Comparison of ENCODE assay signal across 11 cellular contexts in the genomic region with DNA sequence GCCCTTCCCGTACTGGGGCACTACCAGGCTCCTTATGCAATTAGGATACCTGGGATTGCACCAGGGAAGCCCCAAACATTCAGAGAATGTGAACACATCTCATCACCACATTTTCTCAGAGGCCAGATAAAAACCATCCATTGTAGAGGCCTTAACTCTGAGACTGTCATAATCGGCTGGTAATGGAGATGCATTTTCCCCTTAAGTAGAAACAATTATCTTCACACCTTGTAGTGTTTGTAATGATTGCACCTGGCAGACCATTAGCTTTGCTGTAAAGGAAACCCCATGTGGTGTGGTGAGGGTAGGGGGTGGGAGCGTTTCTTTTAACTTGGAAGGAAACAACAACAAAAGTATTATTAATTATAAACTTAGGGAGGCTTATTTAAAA.
DNase-seq lines count a peak whose midpoint lies in the region; ATAC-seq and TF ChIP-seq lines count a peak whose summit lies in the region.
"Had no signal": no experiment of that assay in that cellular context is flagged by ENCODE, and none has a peak within 500 bp of the region (broad histone marks: within the 10 kb centered on the region; RNA-seq: fewer than 3 reads in every experiment).

No MANE protein-coding gene starts in this region.

- no peaks in the 10 kb centered on the region for H3K4me1 ChIP-seq in A673 (ENCODE audit: insufficient read depth, low read length, poor library complexity, severe bottlenecking)

- H3K4me3 ChIP-seq in coronary artery (no peak overlapping the region), skin epidermis (no peak overlapping the region), A673 (ENCODE audit: low read depth, low read length, poor library complexity, severe bottlenecking) (no peak overlapping the region)

- no peak overlapping the region for H3K27ac ChIP-seq in coronary artery
- H3K27ac ChIP-seq in skin epidermis = peak overlapping the region in 12 of 21 experiments; percentile 4 to 71 (median 40)
- no peak overlapping the region for H3K27ac ChIP-seq in A673 (ENCODE audit: low read depth, low read length, poor library complexity, severe bottlenecking)

- intact Hi-C loops in A673 (cut with micrococcal nuclease; ENCODE audit: unreplicated experiment) = no loop called here

- H3K36me3 ChIP-seq in A673 (ENCODE audit: insufficient read depth, low read length, poor library complexity, severe bottlenecking) = no peaks in the 10 kb centered on the region

- no peaks in the 10 kb centered on the region for H3K27me3 ChIP-seq in A673 (replicated peaks; ENCODE audit: insufficient read depth, low read depth, low read length, poor library complexity)

- no peak for TF ChIP-seq CTCF in coronary artery (IDR thresholded peaks at IDR 0.05)
- no peak for TF ChIP-seq CTCF in A673 (conservative IDR thresholded peaks at IDR 0.05; ENCODE audit: low read depth, low read length)

- BruUV-seq in A673 (replicated peaks; lab: Mats Ljungman, UMichigan) = no TSS peak

- POLR2A ChIA-PET in A673 (lab: Charles Lee; ENCODE audit: low non-redundant PET) = no interaction called here

- CTCF ChIA-PET in A673 (lab: Charles Lee) = no interaction called here

- peak; percentile 38 for DNase-seq in activated CD8-positive, alpha-beta memory T cell treated with anti-CD3 and anti-CD28 coated beads for 24 hours
- no peak for DNase-seq in activated CD8-positive, alpha-beta memory T cell treated with anti-CD3 and anti-CD28 coated beads, Interleukin-2, amount 50 U/mL, for 4 hours
- DNase-seq in NCI-H748 (lab: John Stamatoyannopoulos, UW; ENCODE audit: unreplicated experiment) (peak; percentile 80), coronary artery (ENCODE audit: low spot score) (peak; percentile 21), A673 (ENCODE audit: low spot score) (no peak), NCI-H1092 (lab: John Stamatoyannopoulos, UW) (no peak)
- DNase-seq: H7, KG1, NCI-H2171 treated with DMSO at 0.1 percent for 48 hours had no signal

- ATAC-seq in GM21825 (IDR thresholded peaks at IDR 0.05; ENCODE audit: unreplicated experiment) = no peak

- no peaks in the 10 kb centered on the region for H3K9me3 ChIP-seq in A673 (ENCODE audit: low read depth, low read length, poor library complexity, severe bottlenecking)

Comparison
In these comparisons a context has a peak if more than half of its experiments do, and no peak if none do; other contexts are left out.
1. DNase-seq: peak in activated CD8-positive, alpha-beta memory T cell treated with anti-CD3 and anti-CD28 coated beads for 24 hours (single experiment), NCI-H748 (single experiment) and coronary artery (single experiment); none in activated CD8-positive, alpha-beta memory T cell treated with anti-CD3 and anti-CD28 coated beads, Interleukin-2, amount 50 U/mL, for 4 hours (single experiment), A673 (single experiment) and NCI-H1092 (single experiment).
2. H3K27ac ChIP-seq: peak in skin epidermis (12 of 21); none in coronary artery (0 of 2) and A673 (single experiment).